Comparison of ENCODE assay signal across 1 cellular context in genomic region chr9:130860458-130861316, GRCh38.
TF ChIP-seq lines count a peak whose summit lies in the region.

No MANE protein-coding gene starts in this region.

TF ChIP-seq in SK-N-SH, 30 proteins besides CTCF, POLR2A, EP300 and RAD21 (continued from another document):
- TF ChIP-seq, protein P1, sequence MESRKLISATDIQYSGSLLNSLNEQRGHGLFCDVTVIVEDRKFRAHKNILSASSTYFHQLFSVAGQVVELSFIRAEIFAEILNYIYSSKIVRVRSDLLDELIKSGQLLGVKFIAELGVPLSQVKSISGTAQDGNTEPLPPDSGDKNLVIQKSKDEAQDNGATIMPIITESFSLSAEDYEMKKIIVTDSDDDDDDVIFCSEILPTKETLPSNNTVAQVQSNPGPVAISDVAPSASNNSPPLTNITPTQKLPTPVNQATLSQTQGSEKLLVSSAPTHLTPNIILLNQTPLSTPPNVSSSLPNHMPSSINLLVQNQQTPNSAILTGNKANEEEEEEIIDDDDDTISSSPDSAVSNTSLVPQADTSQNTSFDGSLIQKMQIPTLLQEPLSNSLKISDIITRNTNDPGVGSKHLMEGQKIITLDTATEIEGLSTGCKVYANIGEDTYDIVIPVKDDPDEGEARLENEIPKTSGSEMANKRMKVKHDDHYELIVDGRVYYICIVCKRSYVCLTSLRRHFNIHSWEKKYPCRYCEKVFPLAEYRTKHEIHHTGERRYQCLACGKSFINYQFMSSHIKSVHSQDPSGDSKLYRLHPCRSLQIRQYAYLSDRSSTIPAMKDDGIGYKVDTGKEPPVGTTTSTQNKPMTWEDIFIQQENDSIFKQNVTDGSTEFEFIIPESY (IDR thresholded peaks at IDR 0.05; ENCODE audit: borderline replicate concordance, low read depth): 0 out of 2 replicates have a peak, but pooled peaks have one; percentile 43
- TF ChIP-seq TEAD4 (IDR thresholded peaks at IDR 0.05; ENCODE audit: borderline replicate concordance, insufficient read depth): peak; percentile 34; the same call in 1 of the 2 replicates
TF ChIP-seq in SK-N-SH: peak in this region for 10.
